28 cellular contexts compared by ENCODE assay signal in the genomic region with DNA sequence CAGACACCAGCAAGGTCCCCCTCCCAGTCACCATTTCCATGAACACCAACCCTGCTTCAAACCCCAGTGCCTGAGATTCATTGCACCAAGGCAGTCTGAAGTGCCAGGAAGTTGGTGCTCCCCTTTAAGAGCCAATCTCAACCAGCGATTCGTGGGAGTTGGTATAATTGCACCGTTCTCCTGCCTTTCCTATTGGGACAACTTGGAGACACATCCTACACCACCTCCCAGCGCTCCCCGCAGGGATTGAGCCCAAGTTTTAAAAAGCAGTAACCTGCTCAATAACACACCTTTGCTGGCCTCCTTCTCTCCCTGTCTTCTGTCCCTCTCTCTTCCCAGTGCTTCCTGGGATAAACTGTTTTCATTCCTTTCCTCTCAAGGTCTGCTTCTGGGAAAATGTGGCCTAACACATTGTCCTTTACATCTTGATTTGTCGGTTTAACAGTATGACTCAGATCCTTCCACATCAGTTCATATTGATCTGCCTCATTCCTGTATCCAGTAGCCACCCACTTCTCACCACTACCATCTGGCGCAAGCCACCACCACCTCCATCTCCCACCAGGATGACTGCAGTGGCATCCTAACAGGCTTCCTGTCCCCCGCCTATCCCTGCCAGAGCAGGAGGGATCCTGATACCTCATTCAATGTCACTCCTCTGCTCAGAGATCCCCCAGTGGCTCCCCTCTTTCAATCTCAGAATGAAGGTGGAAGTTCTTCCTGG. TPM values are rescaled to one million over a fixed set of nuclear protein-coding genes. Genes with fewer than 3 reads are reported as not detected.
"Had no signal": no experiment of that assay in that cellular context is flagged by ENCODE, and none has a peak within 500 bp of the region (broad histone marks: within the 10 kb centered on the region; RNA-seq: fewer than 3 reads in every experiment).

No MANE protein-coding gene starts in this region.

- H3K4me1 ChIP-seq: pancreas, psoas muscle, upper lobe of left lung had no signal

- DNase-seq: activated B cell treated with CpG ODN at 0.5 μM for 24 hours; activated CD4-positive, alpha-beta memory T cell treated with anti-CD3 and anti-CD28 coated beads for 36 hours; activated CD4-positive, alpha-beta T cell treated with anti-CD3 and anti-CD28 coated beads for 36 hours; activated CD8-positive, alpha-beta memory T cell treated with anti-CD3 and anti-CD28 coated beads, Interleukin-2, amount 10 ng/mL, durations not matched to agents 7 days and 5 days; activated gamma-delta T cell; activated naive CD4-positive, alpha-beta T cell treated with anti-CD3 and anti-CD28 coated beads, Interleukin-2, amount 50 U/mL, for 16 hours; activated naive CD8-positive, alpha-beta T cell treated with anti-CD3 and anti-CD28 coated beads, Interleukin-2, amount 50 U/mL, for 24 hours; brain microvascular endothelial cell; caudate nucleus; dermis blood vessel endothelial cell; effector CD8-positive, alpha-beta T cell; erythroblast; foreskin melanocyte; glutamatergic neuron; immature natural killer cell; left ventricle myocardium superior; mammary epithelial cell; natural killer cell; pancreas; psoas muscle; right cardiac atrium; stimulated activated CD4-positive, alpha-beta T cell treated with anti-CD3 and anti-CD28 coated beads, Interleukin-4, amount 100 ng/mL, for 24 hours; stimulated activated naive CD4-positive, alpha-beta T cell treated with Interleukin-2 at 50 U/mL for 16 hours; T-helper 1 cell; upper lobe of left lung had no signal

- H3K9me3 Mint-ChIP-seq: activated T-helper 1 cell treated with anti-CD3 and anti-CD28 coated beads, Interleukin-12 subunit alpha, Interleukin-12 subunit beta, Interleukin-2, Interleukin-4 antibody, amounts not matched to agents 30 ng/mL and 10 ng/mL and 1 ng/mL, durations not matched to agents 14 hours and 24 hours and 36 hours; natural killer cell had no signal

- H3K9me3 ChIP-seq: pancreas, psoas muscle had no signal

- H3K36me3 ChIP-seq: brain microvascular endothelial cell, pancreas, upper lobe of left lung had no signal

- H3K27ac Mint-ChIP-seq: activated B cell treated with CpG ODN at 0.5 μM for 24 hours; activated CD4-positive, alpha-beta memory T cell treated with anti-CD3 and anti-CD28 coated beads for 36 hours; activated CD4-positive, alpha-beta T cell treated with anti-CD3 and anti-CD28 coated beads for 36 hours; activated CD8-positive, alpha-beta memory T cell treated with anti-CD3 and anti-CD28 coated beads, Interleukin-2, amount 10 ng/mL, durations not matched to agents 7 days and 5 days; activated naive CD8-positive, alpha-beta T cell treated with anti-CD3 and anti-CD28 coated beads, Interleukin-2, amount 50 U/mL, for 24 hours; activated T-helper 1 cell treated with anti-CD3 and anti-CD28 coated beads, Interleukin-12 subunit alpha, Interleukin-12 subunit beta, Interleukin-2, Interleukin-4 antibody, amounts not matched to agents 30 ng/mL and 10 ng/mL and 1 ng/mL, durations not matched to agents 14 hours and 24 hours and 36 hours; immature natural killer cell; mesothelial cell of epicardium; natural killer cell had no signal

- H3K4me2 ChIP-seq: hepatocyte had no signal

- FAIRE-seq: pancreas had no signal

- H3K4me3 Mint-ChIP-seq: activated B cell treated with CpG ODN at 0.5 μM for 24 hours; activated CD4-positive, alpha-beta memory T cell treated with anti-CD3 and anti-CD28 coated beads for 36 hours; activated CD4-positive, alpha-beta T cell treated with anti-CD3 and anti-CD28 coated beads for 36 hours; activated CD8-positive, alpha-beta memory T cell treated with anti-CD3 and anti-CD28 coated beads, Interleukin-2, amount 10 ng/mL, durations not matched to agents 7 days and 5 days; activated naive CD8-positive, alpha-beta T cell treated with anti-CD3 and anti-CD28 coated beads, Interleukin-2, amount 50 U/mL, for 24 hours; activated T-helper 1 cell treated with anti-CD3 and anti-CD28 coated beads, Interleukin-12 subunit alpha, Interleukin-12 subunit beta, Interleukin-2, Interleukin-4 antibody, amounts not matched to agents 30 ng/mL and 10 ng/mL and 1 ng/mL, durations not matched to agents 14 hours and 24 hours and 36 hours; immature natural killer cell; mesothelial cell of epicardium; natural killer cell had no signal

- H3K79me2 ChIP-seq: hepatocyte had no signal

- H2AFZ ChIP-seq: hepatocyte had no signal

- H3K27me3 ChIP-seq: brain microvascular endothelial cell, hepatocyte, upper lobe of left lung had no signal

- H3K36me3 Mint-ChIP-seq: activated CD4-positive, alpha-beta memory T cell treated with anti-CD3 and anti-CD28 coated beads for 36 hours; activated CD8-positive, alpha-beta memory T cell treated with anti-CD3 and anti-CD28 coated beads, Interleukin-2, amount 10 ng/mL, durations not matched to agents 7 days and 5 days; immature natural killer cell; mesothelial cell of epicardium; natural killer cell had no signal

- H3K4me3 ChIP-seq: hepatocyte, pancreas, psoas muscle, upper lobe of left lung had no signal

- H3K27ac ChIP-seq: brain microvascular endothelial cell, hepatocyte, pancreas, psoas muscle, upper lobe of left lung had no signal

- H3K4me1 Mint-ChIP-seq: activated B cell treated with CpG ODN at 0.5 μM for 24 hours; activated CD4-positive, alpha-beta T cell treated with anti-CD3 and anti-CD28 coated beads for 36 hours; activated CD8-positive, alpha-beta memory T cell treated with anti-CD3 and anti-CD28 coated beads, Interleukin-2, amount 10 ng/mL, durations not matched to agents 7 days and 5 days; activated naive CD8-positive, alpha-beta T cell treated with anti-CD3 and anti-CD28 coated beads, Interleukin-2, amount 50 U/mL, for 24 hours; immature natural killer cell; mesothelial cell of epicardium; natural killer cell had no signal

- ATAC-seq: activated CD4-positive, alpha-beta T cell treated with anti-CD3 and anti-CD28 coated beads for 36 hours; activated CD8-positive, alpha-beta memory T cell treated with anti-CD3 and anti-CD28 coated beads, Interleukin-2, amount 10 ng/mL, durations not matched to agents 7 days and 5 days; activated naive CD8-positive, alpha-beta T cell treated with anti-CD3 and anti-CD28 coated beads, Interleukin-2, amount 50 U/mL, for 24 hours; left ventricle myocardium superior; natural killer cell; pancreas; psoas muscle; right cardiac atrium had no signal

RNA-seq across cellular contexts. Expression of a gene that starts 37.8 kb away (rescaled TPM):
- total RNA-seq: activated B cell treated with CpG ODN at 0.5 μM for 24 hours, natural killer cell had no signal
